22 cellular contexts compared by ENCODE assay signal in genomic region chr1:78222962-78223358, GRCh38.
DNase-seq lines count a peak whose midpoint lies in the region; ATAC-seq, FAIRE-seq and TF ChIP-seq lines count a peak whose summit lies in the region.
"Had no signal": no experiment of that assay in that cellular context is flagged by ENCODE, and none has a peak within 500 bp of the region (broad histone marks: within the 10 kb centered on the region; RNA-seq: fewer than 3 reads in every experiment).

No MANE protein-coding gene starts in this region.

- H3K36me3 Mint-ChIP-seq in MCF 10A (ENCODE audit: insufficient read depth, unreplicated experiment) = no peaks in the 10 kb centered on the region
- H3K36me3 Mint-ChIP-seq: CD4-positive, CD25-positive, alpha-beta regulatory T cell had no signal

- H3K27me3 ChIP-seq in breast epithelium (no peaks in the 10 kb centered on the region), left lung (no peaks in the 10 kb centered on the region), osteoblast (ENCODE audit: insufficient read depth, low read length) (no peaks in the 10 kb centered on the region), gastroesophageal sphincter (no peaks in the 10 kb centered on the region)
- H3K27me3 ChIP-seq: SJSA1 had no signal

- peaks cover 8% of the 10 kb centered on the region for H3K9me3 Mint-ChIP-seq in MCF 10A (ENCODE audit: unreplicated experiment)

- H3K27me3 Mint-ChIP-seq in MCF 10A (ENCODE audit: insufficient read depth, unreplicated experiment) = no peaks in the 10 kb centered on the region

- intact Hi-C loops in MCF 10A (cut with micrococcal nuclease) (loop anchor here (10.0 kb wide), 1 partner anchor 152 kb away; no protein-coding TSS in a partner anchor), breast epithelium (cut with DNase I; ENCODE audit: low total_unique reads) (no loop called here), left lung (cut with DNase I) (no loop called here)

- TF ChIP-seq POLR2A in breast epithelium (IDR thresholded peaks at IDR 0.05) (no peak), GM12892 (IDR thresholded peaks at IDR 0.05; ENCODE audit: low read depth, low read length) (no peak), gastroesophageal sphincter (IDR thresholded peaks at IDR 0.05) (no peak)

- no peaks in the 10 kb centered on the region for H3K36me3 ChIP-seq in breast epithelium
- H3K36me3 ChIP-seq in left lung = no peaks in the 10 kb centered on the region
- no peaks in the 10 kb centered on the region for H3K36me3 ChIP-seq in osteoblast (ENCODE audit: insufficient read depth, low read length)
- no peaks in the 10 kb centered on the region for H3K36me3 ChIP-seq in gastroesophageal sphincter
- H3K36me3 ChIP-seq: SJSA1 had no signal

- no peaks in the 10 kb centered on the region for H3K4me1 ChIP-seq in breast epithelium
- H3K4me1 ChIP-seq in left lung = no peaks in the 10 kb centered on the region
- peaks cover 17% of the 10 kb centered on the region for H3K4me1 ChIP-seq in osteoblast (ENCODE audit: insufficient read depth, low read length)
- peaks cover 0 to 5% (median 0%) of the 10 kb centered on the region in 3 donors for H3K4me1 ChIP-seq in gastroesophageal sphincter
- H3K4me1 ChIP-seq: SJSA1 had no signal

- peak overlapping the region; percentile 64 for H3K4me2 ChIP-seq in osteoblast (ENCODE audit: insufficient read depth, low read length)

- H3K79me2 ChIP-seq in osteoblast (ENCODE audit: insufficient read depth, low read length) = no peaks in the 10 kb centered on the region

- peak overlapping the region; percentile 77 for H3K27ac Mint-ChIP-seq in MCF 10A (ENCODE audit: low read depth, unreplicated experiment)
- H3K27ac Mint-ChIP-seq: CD4-positive, CD25-positive, alpha-beta regulatory T cell; H9 had no signal

- H3K27ac ChIP-seq in breast epithelium (no peak overlapping the region), left lung (no peak overlapping the region), osteoblast (ENCODE audit: low read depth, low read length) (peak overlapping the region; percentile 34), gastroesophageal sphincter (no peak overlapping the region)
- H3K27ac ChIP-seq: SJSA1 had no signal

- no TSS peak for BruUV-seq in MCF 10A (replicated peaks; lab: Mats Ljungman, UMichigan)

- no peak overlapping the region for H3K4me3 ChIP-seq in breast epithelium
- H3K4me3 ChIP-seq in left lung = no peak overlapping the region
- H3K4me3 ChIP-seq in osteoblast (ENCODE audit: insufficient read depth, low read length) = no peak overlapping the region
- H3K4me3 ChIP-seq in gastroesophageal sphincter = no peak overlapping the region
- H3K4me3 ChIP-seq: SJSA1 had no signal

- POLR2A ChIA-PET in MCF 10A (lab: Yijun Ruan, JAX) = interaction anchor here (1.0 to 1.7 kb wide), 5 partner anchors 10 to 68 kb away, joined by 3 to 6 read pairs (median 5); no protein-coding TSS in a partner anchor

- H3K4me1 Mint-ChIP-seq in MCF 10A (ENCODE audit: insufficient read depth, unreplicated experiment) = peaks cover 34% of the 10 kb centered on the region
- H3K4me1 Mint-ChIP-seq: CD4-positive, CD25-positive, alpha-beta regulatory T cell had no signal

- CTCF ChIA-PET in MCF 10A (lab: Yijun Ruan, JAX) = interaction anchor here (0.5 to 0.6 kb wide), 2 partner anchors 19 to 81 kb away, joined by 3 read pairs; no protein-coding TSS in a partner anchor

- TF ChIP-seq CTCF in MCF 10A (IDR thresholded peaks at IDR 0.05; ENCODE audit: unreplicated experiment) (no peak), breast epithelium (IDR thresholded peaks at IDR 0.05) (no peak), left lung (IDR thresholded peaks at IDR 0.05) (no peak), osteoblast (IDR thresholded peaks at IDR 0.05; ENCODE audit: extremely low read depth, low read depth, low read length) (no peak), gastroesophageal sphincter (IDR thresholded peaks at IDR 0.05) (no peak)

- DNase-seq in MCF 10A (ENCODE audit: unreplicated experiment) (no peak), breast epithelium (ENCODE audit: low spot score in 2 of 2) (no peak), left lung (no peak), osteoblast (ENCODE audit: insufficient read length, low spot score, missing footprints) (no peak), GM12892 (ENCODE audit: insufficient read length) (no peak), NCI-H146 (lab: John Stamatoyannopoulos, UW) (no peak)
- DNase-seq in effector CD8-positive, alpha-beta T cell (lab: John Stamatoyannopoulos, UW) = no peak
- DNase-seq: 8988T; CD4-positive, CD25-positive, alpha-beta regulatory T cell; H9; KG1; MM.1S; NCI-H1417; NCI-H1694 treated with DMSO at 0.1 percent for 48 hours; NCI-H2081; NCI-H2227 treated with DMSO at 0.1 percent for 48 hours; NCI-H69; Right ventricle myocardium superior; RPMI8226 had no signal

- H3K9me3 ChIP-seq in breast epithelium (no peaks in the 10 kb centered on the region), left lung (peaks cover 0 to 33% of the 10 kb centered on the region in 2 donors), osteoblast (ENCODE audit: low read depth, low read length) (peaks cover 8% of the 10 kb centered on the region), gastroesophageal sphincter (peaks cover 0 to 17% (median 0%) of the 10 kb centered on the region in 3 donors)
- H3K9me3 ChIP-seq: SJSA1 had no signal

- TF ChIP-seq EP300 in gastroesophageal sphincter (IDR thresholded peaks at IDR 0.05) = no peak

- ATAC-seq in left lung (peak; percentile 23), gastroesophageal sphincter (no peak)

- no peaks in the 10 kb centered on the region for H4K20me1 ChIP-seq in osteoblast (ENCODE audit: insufficient read depth, low read length)

- H2AFZ ChIP-seq in osteoblast (ENCODE audit: low read length) = no peak overlapping the region

- no peak for FAIRE-seq in GM12892 (lab: Jason Lieb, UNC)
- FAIRE-seq: GM18507 had no signal

- H3K4me3 Mint-ChIP-seq in MCF 10A (ENCODE audit: unreplicated experiment) = peak overlapping the region; percentile 2
- H3K4me3 Mint-ChIP-seq: CD4-positive, CD25-positive, alpha-beta regulatory T cell; H9 had no signal
